Comparison of ENCODE assay signal across 10 cellular contexts in the genomic region with DNA sequence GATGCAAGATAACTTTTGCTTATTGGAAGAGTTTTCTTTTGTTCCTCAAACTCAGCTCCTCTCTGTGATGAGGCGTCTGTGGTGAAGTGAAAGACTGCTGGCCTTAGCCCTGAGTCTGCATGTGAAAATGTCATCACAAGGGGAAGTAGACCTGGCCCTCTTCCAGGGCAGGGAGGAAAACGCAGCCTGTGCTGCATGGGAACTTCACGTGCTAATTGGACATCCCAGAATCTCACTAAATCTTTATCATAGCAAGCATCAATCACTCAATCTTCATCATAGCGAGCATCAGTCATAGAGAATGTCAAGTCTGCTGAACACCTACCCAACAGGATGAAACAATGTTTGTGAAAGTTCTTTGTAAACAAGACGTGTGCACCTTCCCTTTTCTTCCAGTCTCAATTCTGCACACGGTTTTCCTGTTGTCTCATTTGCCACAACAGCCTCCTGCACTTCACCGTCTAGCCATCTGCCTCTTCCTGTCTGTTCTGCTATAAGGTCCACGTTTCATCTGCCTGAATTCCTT.
DNase-seq lines count a peak whose midpoint lies in the region; ATAC-seq and TF ChIP-seq lines count a peak whose summit lies in the region.
"Had no signal": no experiment of that assay in that cellular context is flagged by ENCODE, and none has a peak within 500 bp of the region (broad histone marks: within the 10 kb centered on the region; RNA-seq: fewer than 3 reads in every experiment).

No MANE protein-coding gene starts in this region.

- in situ Hi-C loops in GM23248 (cut with MboI) = no loop called here

- no peak overlapping the region for H3K4me2 ChIP-seq in GM23248 (ENCODE audit: unreplicated experiment)

- WGBS in lung, 2 donors = 15 to 28% methylated on average over 8 of the region's 8 CpGs
- WGBS in GM23248 (ENCODE audit: low coverage in 1 of 2, low lambda C conversion rate in 2 of 2, missing lambda C conversion rate in 2 of 2), 2 experiments = 79 to 80% methylated on average over 8 of the region's 8 CpGs

- H3K27ac ChIP-seq in caudate nucleus (ENCODE audit: low read depth, low read length) = peak overlapping the region; percentile 53
- H3K27ac ChIP-seq in lung (ENCODE audit: low read depth in 1 of 2, low read length in 1 of 2) = no peak overlapping the region
- H3K27ac ChIP-seq in GM23248 = no peak overlapping the region

- no peaks in the 10 kb centered on the region for H3K79me2 ChIP-seq in GM23248 (ENCODE audit: insufficient read depth)

- peak; percentile 46 for DNase-seq in AG10803 (ENCODE audit: low read depth)
- DNase-seq in caudate nucleus (lab: John Stamatoyannopoulos, UW) = peak in 8 of 61 donors; percentile 11 to 48 (median 19)
- DNase-seq in lung (ENCODE audit: low spot score) = peak; percentile 39
- no peak for DNase-seq in GM19238 (ENCODE audit: insufficient read length, low spot score)
- no peak for DNase-seq in GM23248
- no peak for DNase-seq in middle frontal gyrus (ENCODE audit: extremely low spot score, low spot score)
- DNase-seq: central memory CD4-positive, alpha-beta T cell; NCI-H1092 treated with DMSO at 0.1 percent for 48 hours had no signal

- TF ChIP-seq CTCF in AG10803 (conservative IDR thresholded peaks at IDR 0.05; ENCODE audit: low read length) (no peak), lung (IDR thresholded peaks at IDR 0.05; ENCODE audit: control extremely low read depth, extremely low read depth) (no peak)

- H2AFZ ChIP-seq in GM23248 = no peak overlapping the region

- H3K4me1 ChIP-seq in lung (ENCODE audit: control insufficient read depth in 2 of 2, insufficient read depth in 2 of 2, low read length in 2 of 2) = peaks cover 2 to 3% of the 10 kb centered on the region in 2 donors
- peaks cover 8% of the 10 kb centered on the region; the same call in 1 of the 2 replicates for H3K4me1 ChIP-seq in GM23248 (ENCODE audit: insufficient read depth)

- H3K9me3 ChIP-seq in lung (ENCODE audit: control insufficient read depth in 2 of 2, insufficient read depth in 1 of 2, low read length in 1 of 2) (peaks cover 0 to 2% of the 10 kb centered on the region in 2 donors), GM23248 (ENCODE audit: low read depth) (no peaks in the 10 kb centered on the region)

- H3F3A ChIP-seq in GM23248 (ENCODE audit: insufficient read depth) = no peaks in the 10 kb centered on the region

- no peaks in the 10 kb centered on the region for H3K36me3 ChIP-seq in lung (ENCODE audit: control insufficient read depth in 2 of 2, insufficient read depth in 2 of 2, low read length in 2 of 2)
- no peaks in the 10 kb centered on the region for H3K36me3 ChIP-seq in GM23248 (ENCODE audit: low read depth)

- no peak overlapping the region for H3K9ac ChIP-seq in GM23248

- H4K20me1 ChIP-seq in GM23248 (ENCODE audit: insufficient read depth) = no peaks in the 10 kb centered on the region

- peak; percentile 40 for ATAC-seq in HG03469 (IDR thresholded peaks at IDR 0.05; ENCODE audit: unreplicated experiment)
- ATAC-seq in lung (ENCODE audit: insufficient read depth, low FRiP score) = peak; percentile 38
- no peak for ATAC-seq in HG02678 (IDR thresholded peaks at IDR 0.05; ENCODE audit: unreplicated experiment)

- H3K4me3 ChIP-seq in AG10803 (ENCODE audit: low read length) = no peak overlapping the region
- H3K4me3 ChIP-seq in lung = no peak overlapping the region
- H3K4me3 ChIP-seq in GM23248 = no peak overlapping the region

- H3K9me2 ChIP-seq in GM23248 (ENCODE audit: insufficient read depth) = no peaks in the 10 kb centered on the region

- no peaks in the 10 kb centered on the region for H3K27me3 ChIP-seq in lung (ENCODE audit: control insufficient read depth, insufficient read depth)
- H3K27me3 ChIP-seq in GM23248 (replicated peaks; ENCODE audit: insufficient read depth) = no peaks in the 10 kb centered on the region

Comparison
In these comparisons a context has a peak if more than half of its experiments do, and no peak if none do; other contexts are left out.
1. DNase-seq: peak in AG10803 (single experiment) and lung (single experiment); none in GM19238 (single experiment), GM23248 (single experiment) and middle frontal gyrus (single experiment).